In the genomic region with DNA sequence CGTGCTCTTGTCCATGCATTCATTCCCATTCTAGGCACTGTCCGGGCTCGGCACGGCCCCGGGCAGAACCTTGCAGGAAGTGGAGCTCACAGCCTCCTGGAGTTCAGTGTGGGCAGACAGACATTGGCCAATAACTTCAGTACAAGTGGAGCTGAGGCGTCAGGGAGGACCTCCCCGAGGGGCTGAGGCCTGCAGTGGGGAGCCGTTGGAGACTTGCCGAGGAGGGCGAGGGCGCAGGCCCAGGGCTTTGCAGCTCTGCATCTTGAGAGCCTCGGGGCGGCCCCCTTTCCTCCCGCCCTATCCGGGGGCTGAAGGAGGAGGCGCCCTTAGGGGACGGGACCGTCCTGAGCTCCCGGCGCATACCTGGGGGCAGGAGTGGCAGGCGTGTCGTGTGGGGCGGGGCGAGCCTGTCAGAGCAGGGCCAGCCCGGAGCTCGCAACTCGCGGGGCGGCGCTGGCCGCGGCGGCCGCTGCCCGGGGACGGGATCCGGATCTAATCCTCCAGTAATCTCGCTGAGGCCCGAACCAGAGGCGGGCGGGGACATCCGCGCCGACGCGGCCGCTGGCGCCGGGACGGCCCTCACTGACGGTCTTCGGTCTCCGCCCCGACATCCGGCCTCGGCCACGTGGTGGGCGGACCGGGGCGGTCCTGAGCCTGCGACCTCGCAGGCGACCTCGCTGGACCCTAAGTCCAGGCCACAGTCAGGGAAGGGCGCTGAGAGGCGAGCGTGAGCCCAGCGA, we compare ENCODE assay signal across 8 cellular contexts. TPM values are rescaled to one million over a fixed set of nuclear protein-coding genes. Genes with fewer than 3 reads are reported as not detected.
DNase-seq lines count a peak whose midpoint lies in the region; ATAC-seq and TF ChIP-seq lines count a peak whose summit lies in the region.

A gene (plus strand): TSS at position 698 of the 740 bp plus-strand sequence. CDS start 530 bp downstream, outside the sequence.

- H3K27me3 Mint-ChIP-seq in T-cell, result no peaks in the 10 kb centered on the region
- no peaks in the 10 kb centered on the region for H3K27me3 Mint-ChIP-seq in progenitor cell of endocrine pancreas

- H4K20me1 ChIP-seq in DND-41 (ENCODE audit: insufficient read depth, low read length), result 0 out of 2 replicates have a peak, but pooled peaks cover 2% of the 10 kb centered on the region

- CTCF ChIA-PET in T-cell (lab: Charles Lee), result interaction anchor here (0.5 to 1.8 kb wide), 7 partner anchors 9 to 172 kb away, joined by 3 to 16 read pairs (median 3); a partner anchor contains a TSS

- H3K27ac Mint-ChIP-seq in T-cell (peak within 1 kb of the TSS; percentile 96 to 97), progenitor cell of endocrine pancreas (peak within 1 kb of the TSS; percentile 99)

- peak within 1 kb of the TSS; percentile 66 for H3K9ac ChIP-seq in DND-41 (ENCODE audit: low read depth, low read length)
- H3K9ac ChIP-seq in HUES64 (ENCODE audit: low read depth, low read length), result peak within 1 kb of the TSS; percentile 77

- peaks cover 36% of the 10 kb centered on the region for H3K4me1 ChIP-seq in DND-41 (ENCODE audit: insufficient read depth, low read length)
- peaks cover 10% of the 10 kb centered on the region for H3K4me1 ChIP-seq in HUES64 (ENCODE audit: insufficient read depth, low read length)
- H3K4me1 ChIP-seq in adrenal gland (replicated peaks in 1 of 2), result peaks cover 23 to 26% of the 10 kb centered on the region in 2 donors
- H3K4me1 ChIP-seq in heart right ventricle, result peaks cover 9 to 35% (median 28%) of the 10 kb centered on the region in 9 donors
- peaks cover 24% of the 10 kb centered on the region for H3K4me1 ChIP-seq in upper lobe of right lung

- intact Hi-C loops in adrenal gland (cut with DNase I) (no loop called here), heart right ventricle (cut with DNase I) (loop anchor here in 2 of 10 donors (2.0 to 5.0 kb wide), 2 partner anchors 40 to 41 kb away; a partner anchor contains a TSS), upper lobe of right lung (cut with DNase I) (no loop called here)

- no peaks in the 10 kb centered on the region for H3K9me3 ChIP-seq in DND-41 (ENCODE audit: insufficient read depth, low read length, severe bottlenecking)
- no peaks in the 10 kb centered on the region for H3K9me3 ChIP-seq in HUES64 (ENCODE audit: insufficient read depth, low read depth, low read length)
- no peaks in the 10 kb centered on the region for H3K9me3 ChIP-seq in adrenal gland (replicated peaks in 1 of 3)
- H3K9me3 ChIP-seq in heart right ventricle, result no peaks in the 10 kb centered on the region
- no peaks in the 10 kb centered on the region for H3K9me3 ChIP-seq in upper lobe of right lung

- TF ChIP-seq POLR2A in adrenal gland (IDR thresholded peaks at IDR 0.05), result peak; percentile 68 to 86

- H2AFZ ChIP-seq in DND-41 (ENCODE audit: low read depth, low read length), result peak within 1 kb of the TSS; percentile 81

- DNase-seq in DND-41 (peak; percentile 76), T-cell (peak in 33 of 34 experiments; percentile 37 to 72 (median 52)), adrenal gland (peak; percentile 87 to 92 (median 89)), heart right ventricle (peak; percentile 87 to 91), progenitor cell of endocrine pancreas (ENCODE audit: low spot score, unreplicated experiment) (peak; percentile 71), upper lobe of right lung (peak; percentile 96)

- TF ChIP-seq CTCF in DND-41 (IDR thresholded peaks at IDR 0.05; ENCODE audit: borderline replicate concordance, extremely low read depth, low read length, poor library complexity, severe bottlenecking) (no peak), adrenal gland (IDR thresholded peaks at IDR 0.05) (no peak), heart right ventricle (IDR thresholded peaks at IDR 0.05) (peak in 1 of 9 donors; percentile 7), progenitor cell of endocrine pancreas (IDR thresholded peaks at IDR 0.05; ENCODE audit: unreplicated experiment) (no peak), upper lobe of right lung (IDR thresholded peaks at IDR 0.05) (no peak)

- POLR2A ChIA-PET in T-cell (lab: Charles Lee), result interaction anchor here in 1 of 2 donors (0.6 to 1.7 kb wide), 3 partner anchors 12 to 608 kb away, joined by 3 to 5 read pairs (median 3); a partner anchor contains a TSS

- H3K27me3 ChIP-seq in DND-41 (ENCODE audit: insufficient read depth, low read length, poor library complexity) (no peaks in the 10 kb centered on the region), HUES64 (ENCODE audit: insufficient read depth, low read length) (no peaks in the 10 kb centered on the region), adrenal gland (no peaks in the 10 kb centered on the region), heart right ventricle (no peaks in the 10 kb centered on the region), upper lobe of right lung (no peaks in the 10 kb centered on the region)

- peaks cover 23 to 26% (median 25%) of the 10 kb centered on the region in 3 donors for H3K4me1 Mint-ChIP-seq in T-cell
- peaks cover 13% of the 10 kb centered on the region for H3K4me1 Mint-ChIP-seq in progenitor cell of endocrine pancreas (ENCODE audit: low read depth)

- peak within 1 kb of the TSS; percentile 97 for H3K4me2 ChIP-seq in DND-41 (ENCODE audit: insufficient read depth, low read length)

- H3K36me3 Mint-ChIP-seq in T-cell (no peaks in the 10 kb centered on the region), progenitor cell of endocrine pancreas (ENCODE audit: insufficient read depth) (peaks cover 1% of the 10 kb centered on the region)

- H3K36me3 ChIP-seq in DND-41 (ENCODE audit: insufficient read depth, low read length), result peaks cover 12% of the 10 kb centered on the region; the same call in 1 of the 2 replicates
- H3K36me3 ChIP-seq in HUES64 (ENCODE audit: insufficient read depth, low read length), result no peaks in the 10 kb centered on the region
- H3K36me3 ChIP-seq in adrenal gland (replicated peaks in 1 of 2), result no peaks in the 10 kb centered on the region
- peaks cover 0 to 6% (median 0%) of the 10 kb centered on the region in 9 donors for H3K36me3 ChIP-seq in heart right ventricle
- no peaks in the 10 kb centered on the region for H3K36me3 ChIP-seq in upper lobe of right lung

- peak; percentile 83 for ATAC-seq in DND-41 (ENCODE audit: insufficient read depth, low read depth)
- peak; percentile 76 for ATAC-seq in GM21423 (IDR thresholded peaks at IDR 0.05; ENCODE audit: unreplicated experiment)
- peak; percentile 77 to 87 (median 81) for ATAC-seq in T-cell (replicated peaks in 1 of 4)
- ATAC-seq in heart right ventricle, result peak; percentile 90 to 95 (median 92)
- peak; percentile 92 for ATAC-seq in upper lobe of right lung

- peaks cover 17% of the 10 kb centered on the region for H3K79me2 ChIP-seq in DND-41 (ENCODE audit: insufficient read depth, low read length)

- WGBS in HUES64, result 1% methylated on average over 68 of the region's 68 CpGs
- 0 to 1% (median 1%) methylated on average over 21 to 68 of the region's 68 CpGs for WGBS in adrenal gland, 4 donors
- WGBS in heart right ventricle, 2 donors, result 0% methylated on average over 46 to 68 of the region's 68 CpGs

- H3K27ac ChIP-seq in DND-41 (ENCODE audit: low read length) (peak within 1 kb of the TSS; percentile 84), HUES64 (ENCODE audit: low read depth, low read length) (peak within 1 kb of the TSS; percentile 91), adrenal gland (peak within 1 kb of the TSS; percentile 90 to 98 (median 93)), heart right ventricle (peak within 1 kb of the TSS; percentile 76 to 98 (median 95)), upper lobe of right lung (peak within 1 kb of the TSS; percentile 93)

- no peaks in the 10 kb centered on the region for H3K9me3 Mint-ChIP-seq in T-cell
- H3K9me3 Mint-ChIP-seq in progenitor cell of endocrine pancreas (ENCODE audit: low read depth), result no peaks in the 10 kb centered on the region

- peak within 1 kb of the TSS; percentile 85 to 95 (median 89) for H3K4me3 Mint-ChIP-seq in T-cell
- H3K4me3 Mint-ChIP-seq in progenitor cell of endocrine pancreas (ENCODE audit: low read depth), result peak within 1 kb of the TSS; percentile 75

- H3K4me3 ChIP-seq in DND-41 (ENCODE audit: low read depth in 1 of 2, low read length in 2 of 2) (peak within 1 kb of the TSS; percentile 27 to 77), HUES64 (ENCODE audit: low read length) (peak within 1 kb of the TSS; percentile 69), adrenal gland (peak within 1 kb of the TSS in 3 of 4 donors; percentile 19 to 39 (median 27)), heart right ventricle (peak within 1 kb of the TSS; percentile 39 to 80 (median 64)), upper lobe of right lung (peak within 1 kb of the TSS; percentile 70)

RNA-seq across cellular contexts. Expression of the gene that starts here (rescaled TPM):
- 32.2 TPM for polyA plus RNA-seq in HUES64 (2013, experiment 1 of 2)
- 43.2 TPM for polyA plus RNA-seq in HUES64 (2013, experiment 2 of 2)
- 10 to 100 TPM in 3 of 5 donors, 1 to 10 TPM in 2; 6.2 to 19.0 (median 13.3) TPM for total RNA-seq in T-cell
- 100 to 1,000 TPM in 2 of 8 donors, 10 to 100 TPM in 6; 50.7 to 122 (median 80.0) TPM for total RNA-seq in adrenal gland
- 10 to 100 TPM; 37.3 to 92.4 (median 49.1) TPM for polyA plus RNA-seq in adrenal gland
- 10 to 100 TPM; 18.7 to 45.6 (median 24.7) TPM for total RNA-seq in heart right ventricle
- 10 to 100 TPM; 24.6 to 28.3 TPM for polyA plus RNA-seq in heart right ventricle
- total RNA-seq in progenitor cell of endocrine pancreas, result 38.0 and 43.0 TPM in 2 replicates
- 26.5 TPM for total RNA-seq in upper lobe of right lung

Comparison
In these comparisons a context has a peak if more than half of its experiments do, and no peak if none do; other contexts are left out.
1. Peak in every context shown above with its lines: DNase-seq, ATAC-seq, H3K4me3 ChIP-seq and H3K27ac ChIP-seq.